In the genomic region with DNA sequence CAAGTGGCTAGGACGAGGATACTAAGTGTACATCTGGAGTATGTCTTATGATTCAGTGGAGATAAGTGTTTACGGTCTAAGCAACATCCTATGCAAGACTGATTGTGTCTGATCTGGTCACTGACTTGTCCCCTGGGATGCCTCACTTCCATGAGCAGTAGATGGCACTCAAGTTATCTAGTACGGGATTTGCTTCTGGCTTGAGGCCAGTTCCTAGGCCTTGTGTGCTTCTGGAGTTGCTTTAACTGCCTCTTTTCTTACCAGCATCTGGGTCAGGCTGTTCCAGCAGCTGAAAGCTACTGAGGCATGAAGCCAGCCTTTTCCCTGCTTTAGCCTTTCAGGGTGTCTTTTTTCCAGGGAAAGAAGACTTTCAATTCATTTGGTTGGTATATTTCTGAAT, we compare ENCODE assay signal across 9 cellular contexts. TPM values are rescaled to one million over a fixed set of nuclear protein-coding genes. Genes with fewer than 3 reads are reported as not detected.
DNase-seq lines count a peak whose midpoint lies in the region; TF ChIP-seq lines count a peak whose summit lies in the region.
"Had no signal": no experiment of that assay in that cellular context is flagged by ENCODE, and none has a peak within 500 bp of the region (broad histone marks: within the 10 kb centered on the region; RNA-seq: fewer than 3 reads in every experiment).

No MANE protein-coding gene starts in this region.

- TF ChIP-seq CTCF in RWPE1 (conservative IDR thresholded peaks at IDR 0.05; ENCODE audit: low read depth) = no peak

- no peak overlapping the region for H3K4me3 ChIP-seq in SJCRH30

- no peak overlapping the region for H3K27ac ChIP-seq in SJCRH30
- H3K27ac ChIP-seq in substantia nigra (ENCODE audit: low read depth, low read length, poor library complexity, severe bottlenecking) = peak overlapping the region; percentile 56
- H3K27ac ChIP-seq in RWPE1 = no peak overlapping the region

- no peaks in the 10 kb centered on the region for H3K4me1 ChIP-seq in SJCRH30

- POLR2A ChIA-PET in RWPE1 (lab: Yijun Ruan, JAX; ENCODE audit: low non-redundant PET) = no interaction called here

- peaks cover 100% of the 10 kb centered on the region for H3K36me3 ChIP-seq in SJCRH30

- no peaks in the 10 kb centered on the region for H3K9me3 ChIP-seq in SJCRH30 (replicated peaks)

- DNase-seq in NCI-H1417 (lab: John Stamatoyannopoulos, UW) (peak in 2 of 3 experiments; percentile 49 to 97), NCI-H1417 treated with DMSO at 0.1 percent for 48 hours (lab: John Stamatoyannopoulos, UW) (no peak), SJCRH30 (peak; percentile 42 to 53), glomerular visceral epithelial cell (ENCODE audit: extremely low spot score) (peak; percentile 55), substantia nigra (lab: John Stamatoyannopoulos, UW) (peak in 44 of 49 donors; percentile 21 to 90 (median 62)), RWPE1 (ENCODE audit: low spot score) (no peak)
- DNase-seq in stimulated activated CD4-positive, alpha-beta T cell treated with anti-CD3 and anti-CD28 coated beads, Interleukin-12 subunit alpha, Interleukin-12 subunit beta, amount 100 ng/mL, for 4 hours = no peak
- DNase-seq in activated CD4-positive, CD25-positive, alpha-beta regulatory T cell (lab: John Stamatoyannopoulos, UW) = no peak
- DNase-seq: effector CD4-positive, alpha-beta T cell had no signal

- no peaks in the 10 kb centered on the region for H3K27me3 ChIP-seq in SJCRH30

- CTCF ChIA-PET in RWPE1 (lab: Yijun Ruan, JAX) = interaction anchor here (0.6 kb wide), 1 partner anchor 10 kb away, joined by 3 read pairs; no protein-coding TSS in a partner anchor

RNA-seq across cellular contexts. Expression of a gene that starts 23.0 kb away (rescaled TPM):
- total RNA-seq in SJCRH30 (2014; rRNA removed; shearing (Covaris generic)) = 60.2 and 66.3 TPM in 2 replicates

RNA-seq across cellular contexts. Expression of a gene that starts 23.3 kb away (rescaled TPM):
- 46.0 and 49.6 TPM in 2 replicates for total RNA-seq in SJCRH30 (2014; rRNA removed; shearing (Covaris generic))

RNA-seq across cellular contexts. Expression of a gene that starts 26.7 kb away (rescaled TPM):
- 5.4 and 7.0 TPM in 2 replicates for total RNA-seq in SJCRH30 (2014; rRNA removed; shearing (Covaris generic))

RNA-seq across cellular contexts. Expression of a gene that starts 32.7 kb away (rescaled TPM):
- total RNA-seq in SJCRH30 (2014; rRNA removed; shearing (Covaris generic)) = 191 and 201 TPM in 2 replicates

RNA-seq across cellular contexts. Expression of a gene that starts 34.8 kb away (rescaled TPM):
- 1,716 and 1,788 TPM in 2 replicates for total RNA-seq in SJCRH30 (2014; rRNA removed; shearing (Covaris generic))

Comparison
In these comparisons a context has a peak if more than half of its experiments do, and no peak if none do; other contexts are left out.
1. DNase-seq: peak in NCI-H1417 (2 of 3), SJCRH30 (2 of 2), glomerular visceral epithelial cell (single experiment) and substantia nigra (44 of 49); none in NCI-H1417 treated with DMSO at 0.1 percent for 48 hours (single experiment), stimulated activated CD4-positive, alpha-beta T cell treated with anti-CD3 and anti-CD28 coated beads, Interleukin-12 subunit alpha, Interleukin-12 subunit beta, amount 100 ng/mL, for 4 hours (single experiment), activated CD4-positive, CD25-positive, alpha-beta regulatory T cell (0 of 4) and RWPE1 (single experiment).